In the genomic region with DNA sequence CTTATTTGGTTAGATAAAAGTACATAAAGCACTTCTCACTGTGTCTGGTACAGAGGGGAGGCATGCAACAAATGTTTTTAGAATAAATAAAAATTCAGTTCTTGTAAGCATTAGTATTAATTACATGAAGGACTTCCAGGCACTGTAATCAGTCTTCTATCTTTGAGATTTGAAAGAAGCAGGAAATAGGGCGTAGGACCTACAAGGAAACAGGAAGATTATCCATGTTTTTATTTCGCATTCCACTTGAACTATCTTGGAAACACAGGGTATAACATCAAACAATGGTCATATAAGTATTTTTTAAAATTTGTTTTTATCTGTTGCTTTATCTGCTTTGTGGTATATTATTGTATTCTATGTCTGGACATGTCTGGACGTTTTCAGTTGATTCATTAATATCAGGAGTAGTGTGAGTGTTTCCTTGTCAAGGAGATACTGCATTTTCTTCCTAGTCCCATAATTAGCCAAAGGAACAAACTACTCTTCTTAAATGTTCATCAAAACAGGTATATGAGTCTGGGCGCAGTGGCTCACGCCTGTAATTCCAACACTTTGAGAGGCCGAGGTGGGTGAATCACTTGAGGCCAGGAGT, we compare ENCODE assay signal across 22 cellular contexts. TPM values are rescaled to one million over a fixed set of nuclear protein-coding genes. Genes with fewer than 3 reads are reported as not detected.
A peak's percentile ranks its signal among the peaks of the same experiment; 100 is the strongest.
DNase-seq lines count a peak whose midpoint lies in the region; ATAC-seq and TF ChIP-seq lines count a peak whose summit lies in the region.
"Had no signal": no experiment of that assay in that cellular context is flagged by ENCODE, and none has a peak within 500 bp of the region (broad histone marks: within the 10 kb centered on the region; RNA-seq: fewer than 3 reads in every experiment).

No MANE protein-coding gene starts in this region.

- H3K4me2 ChIP-seq in mesenchymal stem cell (ENCODE audit: low read length, poor library complexity, severe bottlenecking), result no peak overlapping the region
- H3K4me2 ChIP-seq: neural progenitor cell had no signal

- H3K9ac ChIP-seq in mesenchymal stem cell (ENCODE audit: low read length), result no peak overlapping the region
- H3K9ac ChIP-seq: neural progenitor cell had no signal

- H3K4me1 Mint-ChIP-seq in MCF 10A (ENCODE audit: insufficient read depth, unreplicated experiment), result peaks cover 14% of the 10 kb centered on the region
- no peaks in the 10 kb centered on the region for H3K4me1 Mint-ChIP-seq in stimulated activated effector memory CD8-positive, alpha-beta T cell treated with anti-CD3 and anti-CD28 coated beads, Interleukin-12 subunit alpha, Interleukin-12 subunit beta, amount 100 ng/mL, for 72 hours
- H3K4me1 Mint-ChIP-seq: neural progenitor cell had no signal

- H3K9me3 ChIP-seq in breast epithelium (no peaks in the 10 kb centered on the region), mesenchymal stem cell (ENCODE audit: control insufficient read depth, low read length) (no peaks in the 10 kb centered on the region)
- H3K9me3 ChIP-seq: BE2C, Caco-2, spleen had no signal

- H3K79me1 ChIP-seq in mesenchymal stem cell (replicated peaks; ENCODE audit: low read length, poor library complexity, severe bottlenecking), result peaks cover 13% of the 10 kb centered on the region

- WGBS in mesenchymal stem cell, result 82% methylated on average over 5 of the region's 6 CpGs

- no peaks in the 10 kb centered on the region for H3K4me1 ChIP-seq in breast epithelium
- peaks cover 2% of the 10 kb centered on the region for H3K4me1 ChIP-seq in mesenchymal stem cell (ENCODE audit: control insufficient read depth, insufficient read depth, low read depth, low read length)
- H3K4me1 ChIP-seq: neural progenitor cell had no signal

- DNase-seq in MCF 10A (ENCODE audit: unreplicated experiment) (no peak), breast epithelium (ENCODE audit: low spot score in 2 of 2) (no peak), dermis blood vessel endothelial cell (peak; percentile 70), mesenchymal stem cell (peak; percentile 18)
- no peak for DNase-seq in stimulated activated effector memory CD8-positive, alpha-beta T cell treated with anti-CD3 and anti-CD28 coated beads, Interleukin-12 subunit alpha, Interleukin-12 subunit beta, amount 100 ng/mL, for 72 hours (ENCODE audit: low spot score in 2 of 2)
- DNase-seq in activated naive CD4-positive, alpha-beta T cell treated with anti-CD3 and anti-CD28 coated beads, Interleukin-2, amount 50 U/mL, for 72 hours (ENCODE audit: low spot score in 2 of 2), result no peak
- DNase-seq in stimulated activated naive CD8-positive, alpha-beta T cell treated with anti-CD3 and anti-CD28 coated beads, Interleukin-15, Interleukin-2, amounts not matched to agents 100 U/mL and 50 U/mL, for 24 hours, result no peak
- DNase-seq in stimulated activated CD4-positive, alpha-beta T cell treated with anti-CD3 and anti-CD28 coated beads, Interleukin-1b, Interleukin-23, amount 100 ng/mL, for 48 hours, result no peak
- DNase-seq: activated CD4-positive, alpha-beta T cell treated with anti-CD3 and anti-CD28 coated beads, Interleukin-2, amount 50 U/mL, for 1 hour; activated CD8-positive, alpha-beta memory T cell treated with anti-CD3 and anti-CD28 coated beads, Interleukin-2, amount 50 U/mL, for 48 hours; activated effector memory CD4-positive, alpha-beta T cell treated with anti-CD3 and anti-CD28 coated beads, Interleukin-2, amount 50 U/mL, for 16 hours; BE2C; Caco-2; kidney; NCI-H146; NCI-H82; SIG-M5; spleen had no signal

- H3K36me3 ChIP-seq in breast epithelium (no peaks in the 10 kb centered on the region), mesenchymal stem cell (ENCODE audit: control insufficient read depth in 1 of 2, insufficient read depth in 2 of 2, low read depth in 1 of 2, low read length in 2 of 2) (peaks cover 0 to 5% of the 10 kb centered on the region in 2 experiments)
- H3K36me3 ChIP-seq: BE2C, cardiac muscle cell, neural progenitor cell, spleen had no signal

- H4K91ac ChIP-seq in mesenchymal stem cell (ENCODE audit: low read length), result no peak overlapping the region

- peak overlapping the region in 1 of 2 experiments; percentile 40 for H3K18ac ChIP-seq in mesenchymal stem cell (ENCODE audit: low read depth in 1 of 2, low read length in 2 of 2)

- TF ChIP-seq CTCF in MCF 10A (IDR thresholded peaks at IDR 0.05; ENCODE audit: unreplicated experiment) (no peak), breast epithelium (IDR thresholded peaks at IDR 0.05) (no peak)

- POLR2A ChIA-PET in MCF 10A (lab: Yijun Ruan, JAX), result interaction anchor here (0.8 to 1.0 kb wide), 2 partner anchors 29 to 32 kb away, joined by 4 to 7 read pairs; a partner anchor contains a TSS

- no peak overlapping the region for H2AFZ ChIP-seq in mesenchymal stem cell (ENCODE audit: low read depth, low read length)
- H2AFZ ChIP-seq: neural progenitor cell had no signal

- no peak overlapping the region for H3K27ac ChIP-seq in breast epithelium
- no peak overlapping the region for H3K27ac ChIP-seq in mesenchymal stem cell (ENCODE audit: low read length, poor library complexity, severe bottlenecking)
- H3K27ac ChIP-seq: cardiac muscle cell, HL-60, neural progenitor cell had no signal

- H3K4me3 Mint-ChIP-seq in MCF 10A (ENCODE audit: unreplicated experiment), result no peak overlapping the region
- H3K4me3 Mint-ChIP-seq in stimulated activated effector memory CD8-positive, alpha-beta T cell treated with anti-CD3 and anti-CD28 coated beads, Interleukin-12 subunit alpha, Interleukin-12 subunit beta, amount 100 ng/mL, for 72 hours, result no peak overlapping the region
- H3K4me3 Mint-ChIP-seq: neural progenitor cell; T-helper 1 cell treated with Interleukin-12 subunit alpha and Interleukin-12 subunit beta and Interleukin-4 antibody, amounts not matched to agents 30 μg/mL and 1 μg/mL, for 36 hours had no signal

- no peak overlapping the region for H2BK12ac ChIP-seq in mesenchymal stem cell (ENCODE audit: low read length in 2 of 2)

- H3K27me3 ChIP-seq in breast epithelium (no peaks in the 10 kb centered on the region), mesenchymal stem cell (ENCODE audit: control insufficient read depth in 1 of 2, insufficient read depth in 1 of 2, low read length in 2 of 2) (no peaks in the 10 kb centered on the region)
- H3K27me3 ChIP-seq: BE2C, cardiac muscle cell, neural progenitor cell, spleen had no signal

- CTCF ChIA-PET in MCF 10A (lab: Yijun Ruan, JAX), result no interaction called here

- BruUV-seq in MCF 10A (replicated peaks; lab: Mats Ljungman, UMichigan), result no TSS peak

- H3K4me3 ChIP-seq in breast epithelium (no peak overlapping the region), mesenchymal stem cell (ENCODE audit: insufficient read depth in 1 of 2, low read depth in 1 of 2, low read length in 2 of 2) (no peak overlapping the region)
- H3K4me3 ChIP-seq: cardiac muscle cell, neural progenitor cell, spleen had no signal

- no peak overlapping the region for H3K4ac ChIP-seq in mesenchymal stem cell (ENCODE audit: low read depth in 1 of 2, low read length in 2 of 2)

- H2BK120ac ChIP-seq in mesenchymal stem cell (ENCODE audit: low read depth, low read length), result no peak overlapping the region

- H3K9me3 Mint-ChIP-seq in MCF 10A (ENCODE audit: unreplicated experiment), result no peaks in the 10 kb centered on the region
- H3K9me3 Mint-ChIP-seq in stimulated activated effector memory CD8-positive, alpha-beta T cell treated with anti-CD3 and anti-CD28 coated beads, Interleukin-12 subunit alpha, Interleukin-12 subunit beta, amount 100 ng/mL, for 72 hours, result no peaks in the 10 kb centered on the region
- no peaks in the 10 kb centered on the region for H3K9me3 Mint-ChIP-seq in activated naive CD4-positive, alpha-beta T cell treated with anti-CD3 and anti-CD28 coated beads, Interleukin-2, amount 50 U/mL, for 72 hours
- H3K9me3 Mint-ChIP-seq: T-helper 1 cell treated with Interleukin-12 subunit alpha and Interleukin-12 subunit beta and Interleukin-4 antibody, amounts not matched to agents 30 μg/mL and 1 μg/mL, for 36 hours had no signal

- intact Hi-C loops in MCF 10A (cut with micrococcal nuclease), result no loop called here
- intact Hi-C loops in breast epithelium (cut with DNase I; ENCODE audit: low total_unique reads), result no loop called here

- no peak overlapping the region for H3K14ac ChIP-seq in mesenchymal stem cell (ENCODE audit: low read length in 2 of 2)

- no peak overlapping the region for H2BK15ac ChIP-seq in mesenchymal stem cell (ENCODE audit: low read depth, poor library complexity, severe bottlenecking)

- H2BK5ac ChIP-seq in mesenchymal stem cell (ENCODE audit: low read depth, low read length, poor library complexity, severe bottlenecking), result no peak overlapping the region

- ATAC-seq in stimulated activated effector memory CD8-positive, alpha-beta T cell treated with anti-CD3 and anti-CD28 coated beads, Interleukin-12 subunit alpha, Interleukin-12 subunit beta, amount 100 ng/mL, for 72 hours, result no peak
- no peak for ATAC-seq in activated naive CD4-positive, alpha-beta T cell treated with anti-CD3 and anti-CD28 coated beads, Interleukin-2, amount 50 U/mL, for 72 hours
- ATAC-seq in stimulated activated naive CD8-positive, alpha-beta T cell treated with anti-CD3 and anti-CD28 coated beads, Interleukin-15, Interleukin-2, amounts not matched to agents 100 U/mL and 50 U/mL, for 24 hours, result no peak

- no peaks in the 10 kb centered on the region for H3K27me3 Mint-ChIP-seq in MCF 10A (ENCODE audit: insufficient read depth, unreplicated experiment)

- H3K27ac Mint-ChIP-seq in MCF 10A (ENCODE audit: low read depth, unreplicated experiment), result peak overlapping the region; percentile 79
- H3K27ac Mint-ChIP-seq in stimulated activated effector memory CD8-positive, alpha-beta T cell treated with anti-CD3 and anti-CD28 coated beads, Interleukin-12 subunit alpha, Interleukin-12 subunit beta, amount 100 ng/mL, for 72 hours, result peak overlapping the region; percentile 54
- no peak overlapping the region for H3K27ac Mint-ChIP-seq in activated naive CD4-positive, alpha-beta T cell treated with anti-CD3 and anti-CD28 coated beads, Interleukin-2, amount 50 U/mL, for 72 hours
- H3K27ac Mint-ChIP-seq: neural progenitor cell; T-helper 1 cell treated with Interleukin-12 subunit alpha and Interleukin-12 subunit beta and Interleukin-4 antibody, amounts not matched to agents 30 μg/mL and 1 μg/mL, for 36 hours had no signal

- TF ChIP-seq POLR2A in breast epithelium (IDR thresholded peaks at IDR 0.05), result no peak

- no peaks in the 10 kb centered on the region for H3K36me3 Mint-ChIP-seq in MCF 10A (ENCODE audit: insufficient read depth, unreplicated experiment)
- H3K36me3 Mint-ChIP-seq in stimulated activated effector memory CD8-positive, alpha-beta T cell treated with anti-CD3 and anti-CD28 coated beads, Interleukin-12 subunit alpha, Interleukin-12 subunit beta, amount 100 ng/mL, for 72 hours, result no peaks in the 10 kb centered on the region
- no peaks in the 10 kb centered on the region for H3K36me3 Mint-ChIP-seq in activated naive CD4-positive, alpha-beta T cell treated with anti-CD3 and anti-CD28 coated beads, Interleukin-2, amount 50 U/mL, for 72 hours

- H2AK5ac ChIP-seq in mesenchymal stem cell (ENCODE audit: low read length, severe bottlenecking), result no peak overlapping the region

- H3K23ac ChIP-seq in mesenchymal stem cell (ENCODE audit: low read length in 2 of 2), result no peak overlapping the region

- no peak overlapping the region for H4K8ac ChIP-seq in mesenchymal stem cell (ENCODE audit: low read length)

RNA-seq across cellular contexts. Expression of a gene that starts 32.5 kb away (rescaled TPM):
- total RNA-seq in MCF 10A (2022) (27.4 and 30.5 TPM in 2 replicates), breast epithelium (10 to 100 TPM; 48.8 to 70.4 (median 63.2) TPM), dermis blood vessel endothelial cell (50.9 and 85.8 TPM in 2 replicates)
- polyA plus RNA-seq in mesenchymal stem cell (2013, experiment 1 of 2), result 45.5 TPM
- 43.2 TPM for polyA plus RNA-seq in mesenchymal stem cell (2013, experiment 2 of 2)
- 1 to 10 TPM; 5.1 to 8.0 TPM for total RNA-seq in activated naive CD4-positive, alpha-beta T cell treated with anti-CD3 and anti-CD28 coated beads, Interleukin-2, amount 50 U/mL, for 72 hours

Comparison
In these comparisons a context has a peak if more than half of its experiments do, and no peak if none do; other contexts are left out.
1. DNase-seq: peak in dermis blood vessel endothelial cell (single experiment) and mesenchymal stem cell (single experiment); none in MCF 10A (single experiment), breast epithelium (0 of 2), stimulated activated effector memory CD8-positive, alpha-beta T cell treated with anti-CD3 and anti-CD28 coated beads, Interleukin-12 subunit alpha, Interleukin-12 subunit beta, amount 100 ng/mL, for 72 hours (0 of 2), activated naive CD4-positive, alpha-beta T cell treated with anti-CD3 and anti-CD28 coated beads, Interleukin-2, amount 50 U/mL, for 72 hours (0 of 2), stimulated activated naive CD8-positive, alpha-beta T cell treated with anti-CD3 and anti-CD28 coated beads, Interleukin-15, Interleukin-2, amounts not matched to agents 100 U/mL and 50 U/mL, for 24 hours (single experiment) and stimulated activated CD4-positive, alpha-beta T cell treated with anti-CD3 and anti-CD28 coated beads, Interleukin-1b, Interleukin-23, amount 100 ng/mL, for 48 hours (single experiment).
2. H3K27ac Mint-ChIP-seq: peak in MCF 10A (single experiment) and stimulated activated effector memory CD8-positive, alpha-beta T cell treated with anti-CD3 and anti-CD28 coated beads, Interleukin-12 subunit alpha, Interleukin-12 subunit beta, amount 100 ng/mL, for 72 hours (single experiment); none in activated naive CD4-positive, alpha-beta T cell treated with anti-CD3 and anti-CD28 coated beads, Interleukin-2, amount 50 U/mL, for 72 hours (0 of 2).